ENCODE assay signal across 22 cellular contexts in genomic region chr1:108028841-108029401, GRCh38.
DNase-seq lines count a peak whose midpoint lies in the region; ATAC-seq and TF ChIP-seq lines count a peak whose summit lies in the region.
"Had no signal": no experiment of that assay in that cellular context is flagged by ENCODE, and none has a peak within 500 bp of the region (broad histone marks: within the 10 kb centered on the region; RNA-seq: fewer than 3 reads in every experiment).

No MANE protein-coding gene starts in this region.

- TF ChIP-seq POLR2A in heart left ventricle (IDR thresholded peaks at IDR 0.05): no peak

- no peaks in the 10 kb centered on the region for H3K4me1 ChIP-seq in heart left ventricle
- H3K4me1 ChIP-seq: A549, SJCRH30 had no signal

- no peaks in the 10 kb centered on the region for H3K9me3 Mint-ChIP-seq in memory B cell

- peak; percentile 37 for ATAC-seq in memory B cell (ENCODE audit: low read depth)
- ATAC-seq in GM21360 (IDR thresholded peaks at IDR 0.05; ENCODE audit: unreplicated experiment): no peak
- ATAC-seq in heart left ventricle: no peak
- ATAC-seq in activated CD4-positive, CD25-positive, alpha-beta regulatory T cell treated with anti-CD3 and anti-CD28 coated beads, Interleukin-2, amount 50 U/mL, for 24 hours: no peak
- ATAC-seq: A549, GM23338, HCT116, K562 had no signal

- H3K4me3 Mint-ChIP-seq in memory B cell: no peak overlapping the region
- H3K4me3 Mint-ChIP-seq: GM23338 had no signal

- H3K4me3 ChIP-seq in heart left ventricle: no peak overlapping the region
- H3K4me3 ChIP-seq: A549, GM23338, K562, SJCRH30 had no signal

- H3K36me3 Mint-ChIP-seq in memory B cell: peaks cover 4% of the 10 kb centered on the region

- no peak overlapping the region for H3K27ac ChIP-seq in heart left ventricle
- H3K27ac ChIP-seq: A549, C4-2B, SJCRH30 had no signal

- peaks cover 11% of the 10 kb centered on the region for H3K4me1 Mint-ChIP-seq in memory B cell

- H3K36me3 ChIP-seq in heart left ventricle: no peaks in the 10 kb centered on the region
- H3K36me3 ChIP-seq: SJCRH30 had no signal

- WGBS in heart left ventricle, 4 donors: 61 to 86% (median 72%) methylated on average over 1 of the region's 1 CpG

- DNase-seq in CD1c-positive myeloid dendritic cell (ENCODE audit: extremely low spot score) (peak; percentile 27), Kasumi-1 (lab: John Stamatoyannopoulos, UW) (peak; percentile 67 to 73), NOMO-1 (lab: John Stamatoyannopoulos, UW; ENCODE audit: unreplicated experiment in 2 of 2) (peak; percentile 31 to 64), memory B cell (ENCODE audit: low spot score in 2 of 2) (no peak), heart left ventricle (no peak)
- DNase-seq in stimulated activated CD4-positive, alpha-beta T cell treated with anti-CD3 and anti-CD28 coated beads, Interleukin-12 subunit alpha, Interleukin-12 subunit beta, amount 100 ng/mL, for 4 hours: no peak
- DNase-seq: DMS79 treated with DMSO at 0.1 percent for 48 hours, NCI-H1105 treated with DMSO at 0.1 percent for 48 hours, NCI-H1694, NCI-H2081 treated with DMSO at 0.1 percent for 48 hours, NCI-H446 treated with DMSO at 0.1 percent for 48 hours, NCI-H748 treated with DMSO at 0.1 percent for 48 hours, SJCRH30, SW 1271, T-helper 2 cell had no signal

- H3K9me3 ChIP-seq in heart left ventricle: no peaks in the 10 kb centered on the region
- H3K9me3 ChIP-seq: A549, SJCRH30 had no signal

- no peak for TF ChIP-seq CTCF in heart left ventricle (IDR thresholded peaks at IDR 0.05)

- peaks cover 3% of the 10 kb centered on the region for H3K27me3 Mint-ChIP-seq in memory B cell

- intact Hi-C loops in heart left ventricle (cut with DNase I): no loop called here

- H3K27me3 ChIP-seq in heart left ventricle: no peaks in the 10 kb centered on the region
- H3K27me3 ChIP-seq: SJCRH30 had no signal

- no peak overlapping the region for H3K27ac Mint-ChIP-seq in memory B cell
- H3K27ac Mint-ChIP-seq: GM23338 had no signal

Comparison
In these comparisons a context has a peak if more than half of its experiments do, and no peak if none do; other contexts are left out.
1. DNase-seq: peak in CD1c-positive myeloid dendritic cell (single experiment), Kasumi-1 (2 of 2) and NOMO-1 (2 of 2); none in memory B cell (0 of 2), heart left ventricle (0 of 5) and stimulated activated CD4-positive, alpha-beta T cell treated with anti-CD3 and anti-CD28 coated beads, Interleukin-12 subunit alpha, Interleukin-12 subunit beta, amount 100 ng/mL, for 4 hours (single experiment).